In genomic region chr5:175653763-175654162, GRCh38 we compare ENCODE assay signal across 19 cellular contexts. TPM values are rescaled to one million over a fixed set of nuclear protein-coding genes. Genes with fewer than 3 reads are reported as not detected.
A peak's percentile ranks its signal among the peaks of the same experiment; 100 is the strongest.
DNase-seq lines count a peak whose midpoint lies in the region; ATAC-seq and TF ChIP-seq lines count a peak whose summit lies in the region.
"Had no signal": no experiment of that assay in that cellular context is flagged by ENCODE, and none has a peak within 500 bp of the region (broad histone marks: within the 10 kb centered on the region; RNA-seq: fewer than 3 reads in every experiment).

No MANE protein-coding gene starts in this region.

- H3K9ac ChIP-seq in Loucy (ENCODE audit: low read depth, low read length, poor library complexity, severe bottlenecking), result no peak overlapping the region
- H3K9ac ChIP-seq: GM23248, neural progenitor cell had no signal

- H2AFZ ChIP-seq in Loucy (ENCODE audit: low read length) (no peak overlapping the region), osteoblast (ENCODE audit: low read length) (peak overlapping the region; percentile 84)
- H2AFZ ChIP-seq: GM23248, neural progenitor cell had no signal

- H3K27me3 Mint-ChIP-seq in activated naive CD8-positive, alpha-beta T cell treated with anti-CD3 and anti-CD28 coated beads, Interleukin-2, amount 10 ng/mL, durations not matched to agents 7 days and 5 days, result peaks cover 7% of the 10 kb centered on the region

- peak; percentile 11 for DNase-seq in activated CD4-positive, alpha-beta T cell treated with anti-CD3 and anti-CD28 coated beads for 48 hours
- no peak for DNase-seq in activated CD4-positive, alpha-beta T cell treated with anti-CD3 and anti-CD28 coated beads for 1 hour
- DNase-seq in activated naive CD8-positive, alpha-beta T cell treated with anti-CD3 and anti-CD28 coated beads, Interleukin-2, amount 10 ng/mL, durations not matched to agents 7 days and 5 days, result no peak
- DNase-seq in osteoblast (ENCODE audit: insufficient read length, low spot score, missing footprints) (no peak), left lung (no peak)
- DNase-seq: activated gamma-delta T cell, dermis blood vessel endothelial cell, GM23248, NCI-H748 treated with DMSO at 0.1 percent for 48 hours, PC-3, retina, T1000, trophoblast cell had no signal

- H3K79me2 ChIP-seq in Loucy (ENCODE audit: insufficient read depth, low read length) (peaks cover 7% of the 10 kb centered on the region; the same call in 1 of the 2 replicates), osteoblast (ENCODE audit: insufficient read depth, low read length) (no peaks in the 10 kb centered on the region)

- H3K4me1 Mint-ChIP-seq in activated naive CD8-positive, alpha-beta T cell treated with anti-CD3 and anti-CD28 coated beads, Interleukin-2, amount 10 ng/mL, durations not matched to agents 7 days and 5 days, result peaks cover 70% of the 10 kb centered on the region

- H3K4me2 ChIP-seq in Loucy (ENCODE audit: low read depth, low read length, poor library complexity, severe bottlenecking) (peak overlapping the region; percentile 82), osteoblast (ENCODE audit: insufficient read depth, low read length) (no peak overlapping the region)
- H3K4me2 ChIP-seq: neural progenitor cell had no signal

- POLR2A ChIA-PET in activated naive CD8-positive, alpha-beta T cell treated with anti-CD3 and anti-CD28 coated beads, Interleukin-2, amount 10 ng/mL, durations not matched to agents 7 days and 5 days (lab: Charles Lee), result interaction anchor here (1.0 to 2.0 kb wide), 4 partner anchors 115 to 174 kb away, joined by 3 to 5 read pairs (median 4); no protein-coding TSS in a partner anchor

- no peaks in the 10 kb centered on the region for H3K27me3 ChIP-seq in Loucy (ENCODE audit: insufficient read depth, low read length, poor library complexity, severe bottlenecking)
- no peaks in the 10 kb centered on the region for H3K27me3 ChIP-seq in osteoblast (ENCODE audit: insufficient read depth, low read length)
- peaks cover 30 to 61% of the 10 kb centered on the region in 2 donors for H3K27me3 ChIP-seq in left lung
- H3K27me3 ChIP-seq: brain microvascular endothelial cell, SJCRH30 had no signal

- TF ChIP-seq CTCF in Loucy (conservative IDR thresholded peaks at IDR 0.05; ENCODE audit: low read length) (no peak), osteoblast (IDR thresholded peaks at IDR 0.05; ENCODE audit: extremely low read depth, low read depth, low read length) (no peak), left lung (IDR thresholded peaks at IDR 0.05) (no peak)

- H3K36me3 Mint-ChIP-seq in activated naive CD8-positive, alpha-beta T cell treated with anti-CD3 and anti-CD28 coated beads, Interleukin-2, amount 10 ng/mL, durations not matched to agents 7 days and 5 days, result peaks cover 34% of the 10 kb centered on the region
- H3K36me3 Mint-ChIP-seq: neural progenitor cell had no signal

- no peaks in the 10 kb centered on the region for H3K36me3 ChIP-seq in Loucy (ENCODE audit: insufficient read depth, low read length)
- no peaks in the 10 kb centered on the region for H3K36me3 ChIP-seq in osteoblast (ENCODE audit: insufficient read depth, low read length)
- H3K36me3 ChIP-seq in left lung, result no peaks in the 10 kb centered on the region
- H3K36me3 ChIP-seq: brain microvascular endothelial cell, neural progenitor cell, SJCRH30 had no signal

- peaks cover 18% of the 10 kb centered on the region for H3K9me3 Mint-ChIP-seq in activated naive CD8-positive, alpha-beta T cell treated with anti-CD3 and anti-CD28 coated beads, Interleukin-2, amount 10 ng/mL, durations not matched to agents 7 days and 5 days

- H3K4me1 ChIP-seq in Loucy (ENCODE audit: insufficient read depth, low read length, poor library complexity, severe bottlenecking) (peaks cover 41% of the 10 kb centered on the region), osteoblast (ENCODE audit: insufficient read depth, low read length) (peaks cover 6% of the 10 kb centered on the region), left lung (peaks cover 0 to 76% of the 10 kb centered on the region in 2 donors)
- H3K4me1 ChIP-seq: SJCRH30 had no signal

- H3K9me3 ChIP-seq in Loucy (ENCODE audit: insufficient read depth, low read depth, low read length), result peaks cover 11% of the 10 kb centered on the region; the same call in 1 of the 2 replicates
- H3K9me3 ChIP-seq in osteoblast (ENCODE audit: low read depth, low read length), result no peaks in the 10 kb centered on the region
- peaks cover 0 to 13% of the 10 kb centered on the region in 2 donors for H3K9me3 ChIP-seq in left lung
- H3K9me3 ChIP-seq: SJCRH30 had no signal

- peak overlapping the region; percentile 91 for H3K27ac Mint-ChIP-seq in activated naive CD8-positive, alpha-beta T cell treated with anti-CD3 and anti-CD28 coated beads, Interleukin-2, amount 10 ng/mL, durations not matched to agents 7 days and 5 days
- H3K27ac Mint-ChIP-seq: neural progenitor cell had no signal

- H3K4me3 ChIP-seq in Loucy (ENCODE audit: low read length, poor library complexity, severe bottlenecking) (peak overlapping the region; percentile 51), osteoblast (ENCODE audit: insufficient read depth, low read length) (no peak overlapping the region), left lung (no peak overlapping the region)
- H3K4me3 ChIP-seq: GM23248, neural progenitor cell, SJCRH30 had no signal

- H3K27ac ChIP-seq in osteoblast (ENCODE audit: low read depth, low read length), result no peak overlapping the region
- no peak overlapping the region for H3K27ac ChIP-seq in left lung
- H3K27ac ChIP-seq: brain microvascular endothelial cell, GM23248, neural progenitor cell, SJCRH30 had no signal

- H3F3A ChIP-seq in Loucy (ENCODE audit: low read depth), result 0 out of 2 replicates have a peak, but pooled peaks cover 5% of the 10 kb centered on the region

- H4K20me1 ChIP-seq in Loucy (ENCODE audit: insufficient read depth, low read length, poor library complexity, severe bottlenecking) (no peaks in the 10 kb centered on the region), osteoblast (ENCODE audit: insufficient read depth, low read length) (no peaks in the 10 kb centered on the region)

- H3K4me3 Mint-ChIP-seq in activated naive CD8-positive, alpha-beta T cell treated with anti-CD3 and anti-CD28 coated beads, Interleukin-2, amount 10 ng/mL, durations not matched to agents 7 days and 5 days, result peak overlapping the region; percentile 74
- H3K4me3 Mint-ChIP-seq: neural progenitor cell had no signal

- intact Hi-C loops in left lung (cut with DNase I), result no loop called here

- no peaks in the 10 kb centered on the region for H3K9me2 ChIP-seq in Loucy (replicated peaks; ENCODE audit: low read depth, low read length)

- ATAC-seq in activated naive CD8-positive, alpha-beta T cell treated with anti-CD3 and anti-CD28 coated beads, Interleukin-2, amount 10 ng/mL, durations not matched to agents 7 days and 5 days (ENCODE audit: low read depth), result no peak
- no peak for ATAC-seq in left lung
- no peak for ATAC-seq in GM21390 (IDR thresholded peaks at IDR 0.05; ENCODE audit: unreplicated experiment)
- ATAC-seq in GM18520 (IDR thresholded peaks at IDR 0.05; ENCODE audit: unreplicated experiment), result no peak
- ATAC-seq: PC-3 had no signal

RNA-seq across cellular contexts. Expression of gene HRH2, which starts 4.1 kb away (rescaled TPM):
- total RNA-seq in activated naive CD8-positive, alpha-beta T cell treated with anti-CD3 and anti-CD28 coated beads, Interleukin-2, amount 10 ng/mL, durations not matched to agents 7 days and 5 days, result 10 to 100 TPM; 26.8 to 29.0 TPM
- total RNA-seq in osteoblast (0.36 and 0.59 TPM in 2 replicates), left lung (10 to 100 TPM in 1 of 2 donors, 1 to 10 TPM in 1; 4.1 to 22.0 TPM)
- total RNA-seq: dermis blood vessel endothelial cell, GM23248, PC-3, SJCRH30 had no signal
